1 cellular context compared by ENCODE assay signal in genomic region chr12:106058256-106059182, GRCh38.
TF ChIP-seq lines count a peak whose summit lies in the region.

No MANE protein-coding gene starts in this region.

TF ChIP-seq in HepG2, 621 proteins besides CTCF, POLR2A, EP300 and RAD21 (continued from another document):
- no peak for TF ChIP-seq ZNF687 (CRISPR knock-in tag; IDR thresholded peaks at IDR 0.05)
- no peak for TF ChIP-seq ZNF44 (CRISPR knock-in tag; IDR thresholded peaks at IDR 0.05)
- no peak for TF ChIP-seq ZBTB43 (CRISPR knock-in tag; conservative IDR thresholded peaks at IDR 0.05)
- no peak for TF ChIP-seq PHF20 (CRISPR knock-in tag; IDR thresholded peaks at IDR 0.05)
- TF ChIP-seq MAFG (CRISPR knock-in tag; IDR thresholded peaks at IDR 0.05), result no peak
- no peak for TF ChIP-seq ZNF839 (CRISPR knock-in tag; IDR thresholded peaks at IDR 0.05; ENCODE audit: borderline replicate concordance)
- TF ChIP-seq ZNF225 (CRISPR knock-in tag; IDR thresholded peaks at IDR 0.05), result no peak
- TF ChIP-seq ZNF317 (CRISPR knock-in tag; IDR thresholded peaks at IDR 0.05), result no peak
- TF ChIP-seq RCOR2 (CRISPR knock-in tag; IDR thresholded peaks at IDR 0.05), result no peak
- TF ChIP-seq MBD4 (IDR thresholded peaks at IDR 0.05; ENCODE audit: borderline replicate concordance, low read length), result no peak
- TF ChIP-seq, protein P1, sequence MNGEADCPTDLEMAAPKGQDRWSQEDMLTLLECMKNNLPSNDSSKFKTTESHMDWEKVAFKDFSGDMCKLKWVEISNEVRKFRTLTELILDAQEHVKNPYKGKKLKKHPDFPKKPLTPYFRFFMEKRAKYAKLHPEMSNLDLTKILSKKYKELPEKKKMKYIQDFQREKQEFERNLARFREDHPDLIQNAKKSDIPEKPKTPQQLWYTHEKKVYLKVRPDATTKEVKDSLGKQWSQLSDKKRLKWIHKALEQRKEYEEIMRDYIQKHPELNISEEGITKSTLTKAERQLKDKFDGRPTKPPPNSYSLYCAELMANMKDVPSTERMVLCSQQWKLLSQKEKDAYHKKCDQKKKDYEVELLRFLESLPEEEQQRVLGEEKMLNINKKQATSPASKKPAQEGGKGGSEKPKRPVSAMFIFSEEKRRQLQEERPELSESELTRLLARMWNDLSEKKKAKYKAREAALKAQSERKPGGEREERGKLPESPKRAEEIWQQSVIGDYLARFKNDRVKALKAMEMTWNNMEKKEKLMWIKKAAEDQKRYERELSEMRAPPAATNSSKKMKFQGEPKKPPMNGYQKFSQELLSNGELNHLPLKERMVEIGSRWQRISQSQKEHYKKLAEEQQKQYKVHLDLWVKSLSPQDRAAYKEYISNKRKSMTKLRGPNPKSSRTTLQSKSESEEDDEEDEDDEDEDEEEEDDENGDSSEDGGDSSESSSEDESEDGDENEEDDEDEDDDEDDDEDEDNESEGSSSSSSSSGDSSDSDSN (CRISPR knock-in tag; IDR thresholded peaks at IDR 0.05), result no peak
